10 cellular contexts compared by ENCODE assay signal in genomic region chr1:203148127-203148526, GRCh38.
DNase-seq lines count a peak whose midpoint lies in the region; ATAC-seq and TF ChIP-seq lines count a peak whose summit lies in the region.
"Had no signal": no experiment of that assay in that cellular context is flagged by ENCODE, and none has a peak within 500 bp of the region (broad histone marks: within the 10 kb centered on the region; RNA-seq: fewer than 3 reads in every experiment).

No MANE protein-coding gene starts in this region.

- intact Hi-C loops in head of caudate nucleus (cut with DNase I), result no loop called here

- POLR2A ChIA-PET in AG04449 (lab: Yijun Ruan, JAX), result no interaction called here

- CTCF ChIA-PET in AG04449 (lab: Yijun Ruan, JAX), result interaction anchor here (1.2 to 4.5 kb wide), 9 partner anchors 11 to 119 kb away, joined by 3 to 31 read pairs (median 6); partner anchors contain the start of genes ADORA1 and MYBPH

- ATAC-seq in stimulated activated naive CD8-positive, alpha-beta T cell treated with anti-CD3 and anti-CD28 coated beads, Interleukin-15, Interleukin-2, amounts not matched to agents 100 U/mL and 50 U/mL, for 24 hours, result no peak

- no peak overlapping the region for H3K4me3 ChIP-seq in AG04449 (ENCODE audit: low read depth, low read length)
- H3K4me3 ChIP-seq in GM12875 (ENCODE audit: low read depth, low read length), result no peak overlapping the region
- H3K4me3 ChIP-seq: ascending aorta had no signal

- no peak for DNase-seq in AG04449 (ENCODE audit: low read depth, low spot score)
- peak; percentile 65 for DNase-seq in iPS-NIHi11 (ENCODE audit: low spot score)
- DNase-seq in head of caudate nucleus, result no peak
- no peak for DNase-seq in GM19238 (ENCODE audit: insufficient read length, low spot score)
- no peak for DNase-seq in stimulated activated naive CD8-positive, alpha-beta T cell treated with anti-CD3 and anti-CD28 coated beads, Interleukin-15, Interleukin-2, amounts not matched to agents 100 U/mL and 50 U/mL, for 24 hours
- no peak for DNase-seq in D341Med (ENCODE audit: low spot score)
- DNase-seq: GOT3 had no signal

- peak overlapping the region; percentile 58; the same call in 1 of the 2 replicates for H3K27ac ChIP-seq in VCaP
- H3K27ac ChIP-seq: ascending aorta had no signal

- TF ChIP-seq CTCF in AG04449 (IDR thresholded peaks at IDR 0.05; ENCODE audit: insufficient read depth, low read length, missing control alignments), result peak; percentile 3
- TF ChIP-seq CTCF in GM12875 (IDR thresholded peaks at IDR 0.05; ENCODE audit: borderline replicate concordance, insufficient read depth, low read depth, low read length), result peak; percentile 58; the same call in 1 of the 2 replicates
- TF ChIP-seq CTCF in VCaP (conservative IDR thresholded peaks at IDR 0.05), result peak; percentile 59

Comparison
In these comparisons a context has a peak if more than half of its experiments do, and no peak if none do; other contexts are left out.
1. CTCF ChIP-seq: peak in every context shown above with its lines; median percentile 59 in VCaP; 58 in GM12875; 3 in AG04449.